In genomic region chr4:16119981-16120380, GRCh38 we compare ENCODE assay signal across 32 cellular contexts. TPM values are rescaled to one million over a fixed set of nuclear protein-coding genes. Genes with fewer than 3 reads are reported as not detected.
"Had no signal": no experiment of that assay in that cellular context is flagged by ENCODE, and none has a peak within 500 bp of the region (broad histone marks: within the 10 kb centered on the region; RNA-seq: fewer than 3 reads in every experiment).

No MANE protein-coding gene starts in this region.

- H3K36me3 Mint-ChIP-seq: brain, T-cell had no signal

- H3K36me3 ChIP-seq: Peyer's patch, SJSA1, WERI-Rb-1 had no signal

- H3K4me3 ChIP-seq: Peyer's patch, SJSA1 had no signal

- H3K4me3 Mint-ChIP-seq: activated CD8-positive, alpha-beta T cell treated with anti-CD3 and anti-CD28 coated beads for 36 hours; activated naive CD4-positive, alpha-beta T cell treated with anti-CD3 and anti-CD28 coated beads for 36 hours; activated naive CD8-positive, alpha-beta T cell treated with anti-CD3 and anti-CD28 coated beads, Interleukin-2, amount 50 U/mL, for 24 hours; activated T-cell treated with anti-CD3 and anti-CD28 coated beads, Interleukin-2, amount 50 U/mL, for 4 hours; activated T-helper 1 cell treated with anti-CD3 and anti-CD28 coated beads, Interleukin-12 subunit alpha, Interleukin-12 subunit beta, Interleukin-2, Interleukin-4 antibody, amounts not matched to agents 30 ng/mL and 10 ng/mL and 1 ng/mL, durations not matched to agents 14 hours and 24 hours and 36 hours; brain; T-cell; T-helper 17 cell had no signal

- FAIRE-seq: bronchial epithelial cell had no signal

- H3K27me3 ChIP-seq: Peyer's patch, SJSA1 had no signal

- H3K9me3 Mint-ChIP-seq: activated naive CD4-positive, alpha-beta T cell treated with anti-CD3 and anti-CD28 coated beads for 36 hours; activated T-cell treated with anti-CD3 and anti-CD28 coated beads, Interleukin-2, amount 50 U/mL, for 4 hours; activated T-helper 1 cell treated with anti-CD3 and anti-CD28 coated beads, Interleukin-12 subunit alpha, Interleukin-12 subunit beta, Interleukin-2, Interleukin-4 antibody, amounts not matched to agents 30 ng/mL and 10 ng/mL and 1 ng/mL, durations not matched to agents 14 hours and 24 hours and 36 hours; brain; T-cell had no signal

- H3K27ac ChIP-seq: Peyer's patch, SJSA1, WERI-Rb-1 had no signal

- DNase-seq: activated CD4-positive, alpha-beta T cell treated with anti-CD3 and anti-CD28 coated beads for 1 hour; activated CD4-positive, alpha-beta T cell treated with anti-CD3 and anti-CD28 coated beads for 48 hours; activated CD4-positive, alpha-beta T cell treated with anti-CD3 and anti-CD28 coated beads, Interleukin-2, amount 50 U/mL, for 4 hours; activated CD4-positive, CD25-positive, alpha-beta regulatory T cell; activated CD8-positive, alpha-beta T cell treated with anti-CD3 and anti-CD28 coated beads for 36 hours; activated gamma-delta T cell treated with Interleukin-2 at 50 U/mL for 16 hours; activated naive CD4-positive, alpha-beta T cell treated with anti-CD3 and anti-CD28 coated beads for 36 hours; activated naive CD8-positive, alpha-beta T cell treated with anti-CD3 and anti-CD28 coated beads, Interleukin-2, amount 50 U/mL, for 24 hours; activated T-cell treated with anti-CD3 and anti-CD28 coated beads for 4 hours; activated T-cell treated with anti-CD3 and anti-CD28 coated beads, Interleukin-2, amount 50 U/mL, for 4 hours; anterior cingulate cortex; caudate nucleus; cerebellar nuclear complex; NCI-H1105; NCI-H1417 treated with DMSO at 0.1 percent for 48 hours; NCI-H187 treated with DMSO at 0.1 percent for 48 hours; NCI-H2081; NCI-H345; NCI-H524 treated with DMSO at 0.1 percent for 48 hours; PC-3; Peyer's patch; RPMI8226; SHP77 treated with DMSO at 0.1 percent for 48 hours; SK-N-SH; T-cell; T-helper 17 cell; WERI-Rb-1 had no signal

- H3K27me3 Mint-ChIP-seq: activated CD8-positive, alpha-beta T cell treated with anti-CD3 and anti-CD28 coated beads for 36 hours; activated naive CD8-positive, alpha-beta T cell treated with anti-CD3 and anti-CD28 coated beads, Interleukin-2, amount 50 U/mL, for 24 hours had no signal

- H3K9me3 ChIP-seq: Peyer's patch, SJSA1, SK-N-SH had no signal

- H3K4me1 ChIP-seq: Peyer's patch, SJSA1 had no signal

- ATAC-seq: activated naive CD4-positive, alpha-beta T cell treated with anti-CD3 and anti-CD28 coated beads, Interleukin-2, amount 50 U/mL, for 72 hours; activated naive CD8-positive, alpha-beta T cell treated with anti-CD3 and anti-CD28 coated beads, Interleukin-2, amount 50 U/mL, for 24 hours; activated T-cell treated with anti-CD3 and anti-CD28 coated beads, Interleukin-2, amount 50 U/mL, for 4 hours; PC-3; T-cell; T-helper 17 cell had no signal

- H3K9ac ChIP-seq: SK-N-SH had no signal

- H3K27ac Mint-ChIP-seq: activated CD8-positive, alpha-beta T cell treated with anti-CD3 and anti-CD28 coated beads for 36 hours; activated naive CD4-positive, alpha-beta T cell treated with anti-CD3 and anti-CD28 coated beads for 36 hours; activated naive CD8-positive, alpha-beta T cell treated with anti-CD3 and anti-CD28 coated beads, Interleukin-2, amount 50 U/mL, for 24 hours; activated T-helper 1 cell treated with anti-CD3 and anti-CD28 coated beads, Interleukin-12 subunit alpha, Interleukin-12 subunit beta, Interleukin-2, Interleukin-4 antibody, amounts not matched to agents 30 ng/mL and 10 ng/mL and 1 ng/mL, durations not matched to agents 14 hours and 24 hours and 36 hours; brain; T-cell; T-helper 17 cell had no signal

RNA-seq across cellular contexts. Expression of gene PROM1, which starts 36.2 kb away (rescaled TPM):
- total RNA-seq: activated T-helper 1 cell treated with anti-CD3 and anti-CD28 coated beads, Interleukin-12 subunit alpha, Interleukin-12 subunit beta, Interleukin-2, Interleukin-4 antibody, amounts not matched to agents 30 ng/mL and 10 ng/mL and 1 ng/mL, durations not matched to agents 14 hours and 24 hours and 36 hours; PC-3; SJSA1; T-helper 17 cell had no signal
- polyA plus RNA-seq: SK-N-SH had no signal
